In the genomic region with DNA sequence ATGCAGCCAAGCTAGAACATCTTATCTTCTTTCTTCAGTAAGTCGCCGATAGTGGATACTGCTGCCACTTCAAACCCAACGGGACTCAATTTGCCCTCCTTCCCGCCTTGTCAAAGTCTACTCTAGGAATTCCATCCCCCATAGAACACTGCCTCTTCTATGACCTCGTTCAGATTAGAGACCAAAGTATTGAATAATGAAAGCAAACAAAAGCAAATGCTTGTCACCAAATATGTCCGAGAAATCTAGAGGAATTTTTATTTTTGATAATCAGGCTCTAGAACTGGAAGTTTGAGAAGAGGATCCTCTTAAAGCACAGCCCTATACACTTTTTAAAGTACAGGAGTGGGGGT, we compare ENCODE assay signal across 9 cellular contexts. TPM values are rescaled to one million over a fixed set of nuclear protein-coding genes. Genes with fewer than 3 reads are reported as not detected.
DNase-seq lines count a peak whose midpoint lies in the region; ATAC-seq and TF ChIP-seq lines count a peak whose summit lies in the region.
"Had no signal": no experiment of that assay in that cellular context is flagged by ENCODE, and none has a peak within 500 bp of the region (broad histone marks: within the 10 kb centered on the region; RNA-seq: fewer than 3 reads in every experiment).

No MANE protein-coding gene starts in this region.

- no peaks in the 10 kb centered on the region for H3K9me3 Mint-ChIP-seq in CD8-positive, alpha-beta memory T cell
- no peaks in the 10 kb centered on the region for H3K9me3 Mint-ChIP-seq in effector memory CD8-positive, alpha-beta T cell
- H3K9me3 Mint-ChIP-seq in neural progenitor cell, result no peaks in the 10 kb centered on the region

- peak overlapping the region; percentile 83 for H3K4me2 ChIP-seq in neural progenitor cell

- no peak for ATAC-seq in effector memory CD8-positive, alpha-beta T cell (replicated peaks)
- ATAC-seq in GM18858 (IDR thresholded peaks at IDR 0.05; ENCODE audit: unreplicated experiment) (no peak), sciatic nerve (no peak), GM19397 (IDR thresholded peaks at IDR 0.05; ENCODE audit: unreplicated experiment) (no peak)

- peak overlapping the region; percentile 34 to 95 (median 92) for H3K27ac Mint-ChIP-seq in CD8-positive, alpha-beta memory T cell
- peak overlapping the region; percentile 95 for H3K27ac Mint-ChIP-seq in effector memory CD8-positive, alpha-beta T cell
- peak overlapping the region; percentile 25 for H3K27ac Mint-ChIP-seq in neural progenitor cell

- peak overlapping the region; percentile 64 for H3K9ac ChIP-seq in neural progenitor cell

- no peak for DNase-seq in CD8-positive, alpha-beta memory T cell
- DNase-seq in NCI-H510A (lab: John Stamatoyannopoulos, UW) (peak; percentile 62), neural progenitor cell (ENCODE audit: low spot score) (peak; percentile 33), G401 (ENCODE audit: low spot score) (no peak), sciatic nerve (ENCODE audit: low spot score) (no peak)
- DNase-seq in effector memory CD8-positive, alpha-beta T cell, result no peak

- peaks cover 22% of the 10 kb centered on the region for H3K4me1 ChIP-seq in CD8-positive, alpha-beta memory T cell (ENCODE audit: insufficient read depth, low read length)
- peaks cover 11% of the 10 kb centered on the region for H3K4me1 ChIP-seq in neural progenitor cell

- peaks cover 0 to 47% (median 4%) of the 10 kb centered on the region in 3 donors for H3K36me3 Mint-ChIP-seq in CD8-positive, alpha-beta memory T cell
- peaks cover 32% of the 10 kb centered on the region for H3K36me3 Mint-ChIP-seq in effector memory CD8-positive, alpha-beta T cell (ENCODE audit: insufficient read depth)
- peaks cover under 1% of the 10 kb centered on the region for H3K36me3 Mint-ChIP-seq in neural progenitor cell

- H3K27ac ChIP-seq in CD8-positive, alpha-beta memory T cell (ENCODE audit: low read depth, low read length), result peak overlapping the region; percentile 26
- H3K27ac ChIP-seq in neural progenitor cell, result no peak overlapping the region

- H3F3A ChIP-seq in neural progenitor cell (ENCODE audit: low read depth), result peaks cover 10% of the 10 kb centered on the region

- in situ Hi-C loops in G401 (cut with HindIII; ENCODE audit: low sequenced_read_pairs), result no loop called here

- CTCF ChIA-PET in CD8-positive, alpha-beta memory T cell (lab: Charles Lee), result interaction anchor here (1.1 kb wide), 2 partner anchors 105 to 239 kb away, joined by 3 read pairs; no protein-coding TSS in a partner anchor

- peaks cover under 1% of the 10 kb centered on the region for H3K36me3 ChIP-seq in CD8-positive, alpha-beta memory T cell (ENCODE audit: insufficient read depth, low read length)
- no peaks in the 10 kb centered on the region for H3K36me3 ChIP-seq in neural progenitor cell

- H2AFZ ChIP-seq in neural progenitor cell (replicated peaks), result peak overlapping the region; percentile 93

- peaks cover 12% of the 10 kb centered on the region for H4K20me1 ChIP-seq in neural progenitor cell (ENCODE audit: low read depth)

- H3K4me1 Mint-ChIP-seq in CD8-positive, alpha-beta memory T cell, result peaks cover 42 to 80% (median 74%) of the 10 kb centered on the region in 3 donors
- H3K4me1 Mint-ChIP-seq in effector memory CD8-positive, alpha-beta T cell (ENCODE audit: low read depth in 2 of 2), result peaks cover 25 to 35% of the 10 kb centered on the region in 2 donors
- H3K4me1 Mint-ChIP-seq in neural progenitor cell, result peaks cover 27% of the 10 kb centered on the region

- H3K27me3 Mint-ChIP-seq in CD8-positive, alpha-beta memory T cell, result no peaks in the 10 kb centered on the region
- no peaks in the 10 kb centered on the region for H3K27me3 Mint-ChIP-seq in effector memory CD8-positive, alpha-beta T cell
- H3K27me3 Mint-ChIP-seq in neural progenitor cell (ENCODE audit: insufficient read depth, low read depth), result peaks cover under 1% of the 10 kb centered on the region

- peak overlapping the region; percentile 90 to 97 (median 94) for H3K4me3 Mint-ChIP-seq in CD8-positive, alpha-beta memory T cell
- H3K4me3 Mint-ChIP-seq in effector memory CD8-positive, alpha-beta T cell, result peak overlapping the region; percentile 95
- peak overlapping the region; percentile 96 for H3K4me3 Mint-ChIP-seq in neural progenitor cell

- no peaks in the 10 kb centered on the region for H3K27me3 ChIP-seq in CD8-positive, alpha-beta memory T cell (ENCODE audit: insufficient read depth, low read length, poor library complexity, severe bottlenecking)
- H3K27me3 ChIP-seq in neural progenitor cell, result no peaks in the 10 kb centered on the region

- H3K79me2 ChIP-seq in neural progenitor cell (ENCODE audit: low read depth), result peaks cover 44% of the 10 kb centered on the region

- TF ChIP-seq CTCF in neural progenitor cell (IDR thresholded peaks at IDR 0.05), result no peak

- POLR2A ChIA-PET in CD8-positive, alpha-beta memory T cell (lab: Charles Lee), result no interaction called here

- H3K9me3 ChIP-seq in CD8-positive, alpha-beta memory T cell (ENCODE audit: low read length), result no peaks in the 10 kb centered on the region
- H3K9me3 ChIP-seq in neural progenitor cell (ENCODE audit: low read depth), result no peaks in the 10 kb centered on the region

- intact Hi-C loops in sciatic nerve (cut with DNase I), result no loop called here

- peak overlapping the region; percentile 85 for H3K4me3 ChIP-seq in CD8-positive, alpha-beta memory T cell (ENCODE audit: low read length)
- H3K4me3 ChIP-seq in neural progenitor cell, result peak overlapping the region; percentile 87

RNA-seq across cellular contexts. Expression of gene RRAGC, which starts 0.9 kb away (rescaled TPM):
- 10 to 100 TPM; 20.6 to 21.9 TPM for total RNA-seq in CD8-positive, alpha-beta memory T cell
- 10.3 TPM for polyA plus RNA-seq in CD8-positive, alpha-beta memory T cell
- 6.5 and 11.4 TPM in 2 replicates for total RNA-seq in neural progenitor cell (ENCODE audit: low replicate concordance)
- 22.2 and 29.8 TPM in 2 replicates for total RNA-seq in G401 (2014; rRNA removed; shearing (Covaris generic))
- total RNA-seq in sciatic nerve, result 28.3 TPM

RNA-seq across cellular contexts. Expression of gene MYCBP, which starts 12.7 kb away (rescaled TPM):
- total RNA-seq in CD8-positive, alpha-beta memory T cell, result 10 to 100 TPM; 63.4 to 74.3 TPM
- 63.9 TPM for polyA plus RNA-seq in CD8-positive, alpha-beta memory T cell
- total RNA-seq in neural progenitor cell (ENCODE audit: low replicate concordance), result 32.7 and 36.5 TPM in 2 replicates
- total RNA-seq in G401 (2014; rRNA removed; shearing (Covaris generic)), result 34.3 and 48.0 TPM in 2 replicates
- total RNA-seq in sciatic nerve, result 6.5 TPM

RNA-seq across cellular contexts. Expression of gene GJA9, which starts 20.9 kb away (rescaled TPM):
- total RNA-seq in CD8-positive, alpha-beta memory T cell, result not detected
- polyA plus RNA-seq in CD8-positive, alpha-beta memory T cell, result not detected
- total RNA-seq in neural progenitor cell (ENCODE audit: low replicate concordance) (not detected in 2 replicates), sciatic nerve (not detected)
- not detected in 2 replicates for total RNA-seq in G401 (2014; rRNA removed; shearing (Covaris generic))
- total RNA-seq: NCI-H460 had no signal

Comparison
In these comparisons a context has a peak if more than half of its experiments do, and no peak if none do; other contexts are left out.
1. DNase-seq: peak in NCI-H510A (single experiment) and neural progenitor cell (single experiment); none in CD8-positive, alpha-beta memory T cell (0 of 5), effector memory CD8-positive, alpha-beta T cell (0 of 3), G401 (single experiment) and sciatic nerve (single experiment).
2. H3K27ac Mint-ChIP-seq: peak in every context shown above with its lines; median percentile 95 in effector memory CD8-positive, alpha-beta T cell; 92 in CD8-positive, alpha-beta memory T cell; 25 in neural progenitor cell.
3. Peak in every context shown above with its lines, with median percentiles within 50 percentile points of each other: H3K4me3 Mint-ChIP-seq.